1 cellular context compared by ENCODE assay signal in the genomic region with DNA sequence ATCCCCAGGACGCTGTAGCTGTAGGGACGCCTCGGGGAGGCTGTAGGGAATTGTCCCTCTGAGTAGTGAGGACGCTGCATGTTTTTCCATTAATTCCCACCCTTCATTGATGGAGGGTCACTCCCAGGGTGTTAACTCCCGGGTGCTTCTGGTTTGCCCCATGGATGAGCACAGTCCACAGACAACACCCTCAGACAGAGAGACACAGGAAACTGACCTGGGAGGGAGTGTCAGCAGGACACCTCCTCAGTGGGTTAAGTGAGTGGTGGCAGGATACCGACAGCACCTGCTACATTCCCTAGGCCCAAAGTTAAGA.
TF ChIP-seq lines count a peak whose summit lies in the region.

No MANE protein-coding gene starts in this region.

TF ChIP-seq in GM23338, 12 proteins besides CTCF, POLR2A, EP300 and RAD21 (continued from another document):
- TF ChIP-seq, protein P1, sequence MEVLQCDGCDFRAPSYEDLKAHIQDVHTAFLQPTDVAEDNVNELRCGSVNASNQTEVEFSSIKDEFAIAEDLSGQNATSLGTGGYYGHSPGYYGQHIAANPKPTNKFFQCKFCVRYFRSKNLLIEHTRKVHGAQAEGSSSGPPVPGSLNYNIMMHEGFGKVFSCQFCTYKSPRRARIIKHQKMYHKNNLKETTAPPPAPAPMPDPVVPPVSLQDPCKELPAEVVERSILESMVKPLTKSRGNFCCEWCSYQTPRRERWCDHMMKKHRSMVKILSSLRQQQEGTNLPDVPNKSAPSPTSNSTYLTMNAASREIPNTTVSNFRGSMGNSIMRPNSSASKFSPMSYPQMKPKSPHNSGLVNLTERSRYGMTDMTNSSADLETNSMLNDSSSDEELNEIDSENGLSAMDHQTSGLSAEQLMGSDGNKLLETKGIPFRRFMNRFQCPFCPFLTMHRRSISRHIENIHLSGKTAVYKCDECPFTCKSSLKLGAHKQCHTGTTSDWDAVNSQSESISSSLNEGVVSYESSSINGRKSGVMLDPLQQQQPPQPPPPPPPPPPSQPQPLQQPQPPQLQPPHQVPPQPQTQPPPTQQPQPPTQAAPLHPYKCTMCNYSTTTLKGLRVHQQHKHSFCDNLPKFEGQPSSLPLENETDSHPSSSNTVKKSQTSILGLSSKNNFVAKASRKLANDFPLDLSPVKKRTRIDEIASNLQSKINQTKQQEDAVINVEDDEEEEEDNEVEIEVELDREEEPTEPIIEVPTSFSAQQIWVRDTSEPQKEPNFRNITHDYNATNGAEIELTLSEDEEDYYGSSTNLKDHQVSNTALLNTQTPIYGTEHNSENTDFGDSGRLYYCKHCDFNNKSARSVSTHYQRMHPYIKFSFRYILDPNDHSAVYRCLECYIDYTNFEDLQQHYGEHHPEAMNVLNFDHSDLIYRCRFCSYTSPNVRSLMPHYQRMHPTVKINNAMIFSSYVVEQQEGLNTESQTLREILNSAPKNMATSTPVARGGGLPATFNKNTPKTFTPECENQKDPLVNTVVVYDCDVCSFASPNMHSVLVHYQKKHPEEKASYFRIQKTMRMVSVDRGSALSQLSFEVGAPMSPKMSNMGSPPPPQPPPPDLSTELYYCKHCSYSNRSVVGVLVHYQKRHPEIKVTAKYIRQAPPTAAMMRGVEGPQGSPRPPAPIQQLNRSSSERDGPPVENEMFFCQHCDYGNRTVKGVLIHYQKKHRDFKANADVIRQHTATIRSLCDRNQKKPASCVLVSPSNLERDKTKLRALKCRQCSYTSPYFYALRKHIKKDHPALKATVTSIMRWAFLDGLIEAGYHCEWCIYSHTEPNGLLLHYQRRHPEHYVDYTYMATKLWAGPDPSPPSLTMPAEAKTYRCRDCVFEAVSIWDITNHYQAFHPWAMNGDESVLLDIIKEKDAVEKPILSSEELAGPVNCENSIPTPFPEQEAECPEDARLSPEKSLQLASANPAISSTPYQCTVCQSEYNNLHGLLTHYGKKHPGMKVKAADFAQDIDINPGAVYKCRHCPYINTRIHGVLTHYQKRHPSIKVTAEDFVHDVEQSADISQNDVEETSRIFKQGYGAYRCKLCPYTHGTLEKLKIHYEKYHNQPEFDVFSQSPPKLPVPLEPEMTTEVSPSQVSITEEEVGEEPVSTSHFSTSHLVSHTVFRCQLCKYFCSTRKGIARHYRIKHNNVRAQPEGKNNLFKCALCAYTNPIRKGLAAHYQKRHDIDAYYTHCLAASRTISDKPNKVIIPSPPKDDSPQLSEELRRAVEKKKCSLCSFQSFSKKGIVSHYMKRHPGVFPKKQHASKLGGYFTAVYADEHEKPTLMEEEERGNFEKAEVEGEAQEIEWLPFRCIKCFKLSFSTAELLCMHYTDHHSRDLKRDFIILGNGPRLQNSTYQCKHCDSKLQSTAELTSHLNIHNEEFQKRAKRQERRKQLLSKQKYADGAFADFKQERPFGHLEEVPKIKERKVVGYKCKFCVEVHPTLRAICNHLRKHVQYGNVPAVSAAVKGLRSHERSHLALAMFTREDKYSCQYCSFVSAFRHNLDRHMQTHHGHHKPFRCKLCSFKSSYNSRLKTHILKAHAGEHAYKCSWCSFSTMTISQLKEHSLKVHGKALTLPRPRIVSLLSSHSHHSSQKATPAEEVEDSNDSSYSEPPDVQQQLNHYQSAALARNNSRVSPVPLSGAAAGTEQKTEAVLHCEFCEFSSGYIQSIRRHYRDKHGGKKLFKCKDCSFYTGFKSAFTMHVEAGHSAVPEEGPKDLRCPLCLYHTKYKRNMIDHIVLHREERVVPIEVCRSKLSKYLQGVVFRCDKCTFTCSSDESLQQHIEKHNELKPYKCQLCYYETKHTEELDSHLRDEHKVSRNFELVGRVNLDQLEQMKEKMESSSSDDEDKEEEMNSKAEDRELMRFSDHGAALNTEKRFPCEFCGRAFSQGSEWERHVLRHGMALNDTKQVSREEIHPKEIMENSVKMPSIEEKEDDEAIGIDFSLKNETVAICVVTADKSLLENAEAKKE (CRISPR knock-in tag; IDR thresholded peaks at IDR 0.05): no peak
- no peak for TF ChIP-seq NANOG (IDR thresholded peaks at IDR 0.05; ENCODE audit: borderline replicate concordance)
- no peak for TF ChIP-seq EZH2 (IDR thresholded peaks at IDR 0.05; ENCODE audit: low read depth, unreplicated experiment)
- TF ChIP-seq, protein P2, sequence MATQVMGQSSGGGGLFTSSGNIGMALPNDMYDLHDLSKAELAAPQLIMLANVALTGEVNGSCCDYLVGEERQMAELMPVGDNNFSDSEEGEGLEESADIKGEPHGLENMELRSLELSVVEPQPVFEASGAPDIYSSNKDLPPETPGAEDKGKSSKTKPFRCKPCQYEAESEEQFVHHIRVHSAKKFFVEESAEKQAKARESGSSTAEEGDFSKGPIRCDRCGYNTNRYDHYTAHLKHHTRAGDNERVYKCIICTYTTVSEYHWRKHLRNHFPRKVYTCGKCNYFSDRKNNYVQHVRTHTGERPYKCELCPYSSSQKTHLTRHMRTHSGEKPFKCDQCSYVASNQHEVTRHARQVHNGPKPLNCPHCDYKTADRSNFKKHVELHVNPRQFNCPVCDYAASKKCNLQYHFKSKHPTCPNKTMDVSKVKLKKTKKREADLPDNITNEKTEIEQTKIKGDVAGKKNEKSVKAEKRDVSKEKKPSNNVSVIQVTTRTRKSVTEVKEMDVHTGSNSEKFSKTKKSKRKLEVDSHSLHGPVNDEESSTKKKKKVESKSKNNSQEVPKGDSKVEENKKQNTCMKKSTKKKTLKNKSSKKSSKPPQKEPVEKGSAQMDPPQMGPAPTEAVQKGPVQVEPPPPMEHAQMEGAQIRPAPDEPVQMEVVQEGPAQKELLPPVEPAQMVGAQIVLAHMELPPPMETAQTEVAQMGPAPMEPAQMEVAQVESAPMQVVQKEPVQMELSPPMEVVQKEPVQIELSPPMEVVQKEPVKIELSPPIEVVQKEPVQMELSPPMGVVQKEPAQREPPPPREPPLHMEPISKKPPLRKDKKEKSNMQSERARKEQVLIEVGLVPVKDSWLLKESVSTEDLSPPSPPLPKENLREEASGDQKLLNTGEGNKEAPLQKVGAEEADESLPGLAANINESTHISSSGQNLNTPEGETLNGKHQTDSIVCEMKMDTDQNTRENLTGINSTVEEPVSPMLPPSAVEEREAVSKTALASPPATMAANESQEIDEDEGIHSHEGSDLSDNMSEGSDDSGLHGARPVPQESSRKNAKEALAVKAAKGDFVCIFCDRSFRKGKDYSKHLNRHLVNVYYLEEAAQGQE (IDR thresholded peaks at IDR 0.05; ENCODE audit: unreplicated experiment): no peak
- no peak for TF ChIP-seq ZNF331 (CRISPR knock-in tag; IDR thresholded peaks at IDR 0.05; ENCODE audit: low read depth)
- TF ChIP-seq, protein P3, sequence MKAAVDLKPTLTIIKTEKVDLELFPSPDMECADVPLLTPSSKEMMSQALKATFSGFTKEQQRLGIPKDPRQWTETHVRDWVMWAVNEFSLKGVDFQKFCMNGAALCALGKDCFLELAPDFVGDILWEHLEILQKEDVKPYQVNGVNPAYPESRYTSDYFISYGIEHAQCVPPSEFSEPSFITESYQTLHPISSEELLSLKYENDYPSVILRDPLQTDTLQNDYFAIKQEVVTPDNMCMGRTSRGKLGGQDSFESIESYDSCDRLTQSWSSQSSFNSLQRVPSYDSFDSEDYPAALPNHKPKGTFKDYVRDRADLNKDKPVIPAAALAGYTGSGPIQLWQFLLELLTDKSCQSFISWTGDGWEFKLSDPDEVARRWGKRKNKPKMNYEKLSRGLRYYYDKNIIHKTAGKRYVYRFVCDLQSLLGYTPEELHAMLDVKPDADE (IDR thresholded peaks at IDR 0.05): no peak
